In genomic region chr1:151680391-151680790, GRCh38 we compare ENCODE assay signal across 1 cellular context.
TF ChIP-seq lines count a peak whose summit lies in the region.

No MANE protein-coding gene starts in this region.

TF ChIP-seq in WTC11, 78 proteins besides CTCF, POLR2A, EP300 and RAD21 (continued from another document):
- no peak for TF ChIP-seq PRDM15 (CRISPR knock-in tag; IDR thresholded peaks at IDR 0.05)
- no peak for TF ChIP-seq ERG (CRISPR knock-in tag; IDR thresholded peaks at IDR 0.05)
- TF ChIP-seq SOX15 (CRISPR knock-in tag; IDR thresholded peaks at IDR 0.05): no peak
- TF ChIP-seq NR2C2 (CRISPR knock-in tag; IDR thresholded peaks at IDR 0.05): no peak
- no peak for TF ChIP-seq ATF2 (CRISPR knock-in tag; IDR thresholded peaks at IDR 0.05; ENCODE audit: borderline replicate concordance, low read depth)
- no peak for TF ChIP-seq TEAD4 (CRISPR knock-in tag; IDR thresholded peaks at IDR 0.05)
- TF ChIP-seq NFYB (CRISPR knock-in tag; conservative IDR thresholded peaks at IDR 0.05; ENCODE audit: low read depth): no peak
- TF ChIP-seq ZNF219 (CRISPR knock-in tag; IDR thresholded peaks at IDR 0.05; ENCODE audit: borderline replicate concordance): no peak
TF ChIP-seq in WTC11: peak in this region for 0.
